In genomic region chr11:16598906-16599305, GRCh38 we compare ENCODE assay signal across 34 cellular contexts.
"Had no signal": no experiment of that assay in that cellular context is flagged by ENCODE, and none has a peak within 500 bp of the region (broad histone marks: within the 10 kb centered on the region; RNA-seq: fewer than 3 reads in every experiment).

No MANE protein-coding gene starts in this region.

- H3K9ac ChIP-seq: KMS-11 had no signal

- H3K4me2 ChIP-seq: KMS-11 had no signal

- H3K4me3 ChIP-seq: MG63 had no signal

- H3K9me3 ChIP-seq: MG63 had no signal

- H3K27me3 ChIP-seq: MG63 had no signal

- DNase-seq: Kasumi-1, MG63, MM.1S, MV-4-11, NCI-H1048, NCI-H1092, NCI-H1092 treated with DMSO at 0.1 percent for 48 hours, NCI-H1105, NCI-H1105 treated with DMSO at 0.1 percent for 48 hours, NCI-H1417, NCI-H1417 treated with DMSO at 0.1 percent for 48 hours, NCI-H1436, NCI-H1436 treated with DMSO at 0.1 percent for 48 hours, NCI-H146, NCI-H1694, NCI-H1694 treated with DMSO at 0.1 percent for 48 hours, NCI-H187, NCI-H187 treated with DMSO at 0.1 percent for 48 hours, NCI-H1930, NCI-H2029, NCI-H2029 treated with DMSO at 0.1 percent for 48 hours, NCI-H2081, NCI-H2081 treated with DMSO at 0.1 percent for 48 hours, NCI-H2107, NCI-H2171, NCI-H2171 treated with DMSO at 0.1 percent for 48 hours, NCI-H2227 treated with DMSO at 0.1 percent for 48 hours, NCI-H226, NCI-H345, NCI-H446, NCI-H446 treated with DMSO at 0.1 percent for 48 hours, NCI-H510A, NCI-H510A treated with DMSO at 0.1 percent for 48 hours had no signal

- H3K36me3 ChIP-seq: MG63 had no signal

- H3K27ac ChIP-seq: KMS-11 had no signal
